In the genomic region with DNA sequence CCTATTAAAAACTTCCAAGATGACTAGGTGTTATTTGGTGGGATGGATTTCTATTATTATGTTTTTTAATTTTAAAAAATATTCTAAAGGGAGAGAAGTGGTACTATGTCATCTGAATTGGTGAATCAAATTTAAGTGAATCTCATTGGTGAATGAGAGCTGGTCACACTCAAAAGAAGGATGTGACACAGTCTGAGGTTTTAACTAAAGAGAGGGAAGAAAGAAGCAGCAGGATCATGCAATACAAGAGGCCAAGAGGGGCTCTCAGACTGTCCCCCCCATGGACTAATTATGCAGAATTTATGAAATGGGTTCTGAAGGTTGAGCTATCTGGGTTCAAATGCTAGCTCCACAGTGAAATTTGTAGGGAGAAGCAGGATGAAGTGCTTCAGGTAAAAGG, we compare ENCODE assay signal across 15 cellular contexts. TPM values are rescaled to one million over a fixed set of nuclear protein-coding genes. Genes with fewer than 3 reads are reported as not detected.
A peak's percentile ranks its signal among the peaks of the same experiment; 100 is the strongest.
DNase-seq lines count a peak whose midpoint lies in the region; ATAC-seq and FAIRE-seq lines count a peak whose summit lies in the region.
"Had no signal": no experiment of that assay in that cellular context is flagged by ENCODE, and none has a peak within 500 bp of the region (broad histone marks: within the 10 kb centered on the region; RNA-seq: fewer than 3 reads in every experiment).

No MANE protein-coding gene starts in this region.

- H3K27ac ChIP-seq in Karpas-422 (ENCODE audit: low read length) (peak overlapping the region; percentile 97), duodenal mucosa (ENCODE audit: low read depth, low read length) (peak overlapping the region; percentile 23)
- H3K27ac ChIP-seq: brain microvascular endothelial cell had no signal

- H3K9me3 ChIP-seq in Karpas-422 (ENCODE audit: low read length) (no peaks in the 10 kb centered on the region), duodenal mucosa (ENCODE audit: control insufficient read depth in 1 of 2, low read length in 2 of 2) (no peaks in the 10 kb centered on the region)

- no peak overlapping the region for H3K4me3 Mint-ChIP-seq in stimulated activated effector memory CD8-positive, alpha-beta T cell treated with anti-CD3 and anti-CD28 coated beads, Interleukin-12 subunit alpha, Interleukin-12 subunit beta, amount 100 ng/mL, for 72 hours
- H3K4me3 Mint-ChIP-seq: activated CD4-positive, alpha-beta T cell treated with anti-CD3 and anti-CD28 coated beads, Interleukin-2, amount 10 ng/mL, durations not matched to agents 7 days and 5 days had no signal

- H4K20me1 ChIP-seq in Karpas-422 (ENCODE audit: insufficient read depth, low read depth, low read length), result no peaks in the 10 kb centered on the region

- peak; percentile 21 for ATAC-seq in GM21447 (IDR thresholded peaks at IDR 0.05; ENCODE audit: unreplicated experiment)
- peak; percentile 31 for ATAC-seq in stimulated activated effector memory CD8-positive, alpha-beta T cell treated with anti-CD3 and anti-CD28 coated beads, Interleukin-12 subunit alpha, Interleukin-12 subunit beta, amount 100 ng/mL, for 72 hours
- no peak for ATAC-seq in GM21390 (IDR thresholded peaks at IDR 0.05; ENCODE audit: unreplicated experiment)
- ATAC-seq: activated naive CD4-positive, alpha-beta T cell treated with anti-CD3 and anti-CD28 coated beads, Interleukin-2, amount 50 U/mL, for 72 hours had no signal

- H3K4me2 ChIP-seq in Karpas-422 (ENCODE audit: low read depth, low read length, poor library complexity, severe bottlenecking), result peak overlapping the region; percentile 88
- H3K4me2 ChIP-seq: hepatocyte had no signal

- H3K27ac Mint-ChIP-seq in stimulated activated effector memory CD8-positive, alpha-beta T cell treated with anti-CD3 and anti-CD28 coated beads, Interleukin-12 subunit alpha, Interleukin-12 subunit beta, amount 100 ng/mL, for 72 hours, result no peak overlapping the region
- H3K27ac Mint-ChIP-seq: activated CD4-positive, alpha-beta T cell treated with anti-CD3 and anti-CD28 coated beads, Interleukin-2, amount 10 ng/mL, durations not matched to agents 7 days and 5 days; activated naive CD4-positive, alpha-beta T cell treated with anti-CD3 and anti-CD28 coated beads, Interleukin-2, amount 50 U/mL, for 72 hours had no signal

- H3K4me3 ChIP-seq in Karpas-422 (ENCODE audit: low read length) (peak overlapping the region; percentile 46), duodenal mucosa (ENCODE audit: low read depth in 1 of 2, low read length in 2 of 2) (no peak overlapping the region)
- H3K4me3 ChIP-seq: hepatocyte had no signal

- H3K9ac ChIP-seq in Karpas-422 (ENCODE audit: low read length) (peak overlapping the region; percentile 61), duodenal mucosa (ENCODE audit: low read depth in 1 of 2, low read length in 2 of 2) (no peak overlapping the region)

- DNase-seq in Karpas-422, result peak; percentile 67
- no peak for DNase-seq in stimulated activated effector memory CD8-positive, alpha-beta T cell treated with anti-CD3 and anti-CD28 coated beads, Interleukin-12 subunit alpha, Interleukin-12 subunit beta, amount 100 ng/mL, for 72 hours (ENCODE audit: low spot score in 2 of 2)
- no peak for DNase-seq in globus pallidus (ENCODE audit: low spot score)
- DNase-seq in urothelium cell line (ENCODE audit: low spot score), result no peak
- DNase-seq in NCI-H524 (lab: John Stamatoyannopoulos, UW), result no peak
- DNase-seq: activated CD4-positive, alpha-beta T cell treated with anti-CD3 and anti-CD28 coated beads, Interleukin-2, amount 10 ng/mL, durations not matched to agents 7 days and 5 days; brain microvascular endothelial cell; NCI-H1105; NK-92 treated with Interleukin-12 subunit alpha and Interleukin-12 subunit beta, amount 100 ng/mL, for 24 hours; T-helper 9 cell had no signal

- peaks cover 6% of the 10 kb centered on the region for H3K9me3 Mint-ChIP-seq in stimulated activated effector memory CD8-positive, alpha-beta T cell treated with anti-CD3 and anti-CD28 coated beads, Interleukin-12 subunit alpha, Interleukin-12 subunit beta, amount 100 ng/mL, for 72 hours
- H3K9me3 Mint-ChIP-seq: activated CD4-positive, alpha-beta T cell treated with anti-CD3 and anti-CD28 coated beads, Interleukin-2, amount 10 ng/mL, durations not matched to agents 7 days and 5 days had no signal

- H3K9me2 ChIP-seq in Karpas-422 (replicated peaks; ENCODE audit: insufficient read depth, low read length), result no peaks in the 10 kb centered on the region

- H3K79me2 ChIP-seq in Karpas-422 (ENCODE audit: low read length), result peaks cover 75% of the 10 kb centered on the region

- H3K4me1 Mint-ChIP-seq in stimulated activated effector memory CD8-positive, alpha-beta T cell treated with anti-CD3 and anti-CD28 coated beads, Interleukin-12 subunit alpha, Interleukin-12 subunit beta, amount 100 ng/mL, for 72 hours, result peaks cover 4% of the 10 kb centered on the region

- H3K36me3 ChIP-seq in Karpas-422 (ENCODE audit: insufficient read depth, low read length), result peaks cover 8% of the 10 kb centered on the region; the same call in 1 of the 2 replicates
- peaks cover 0 to 6% of the 10 kb centered on the region in 2 donors for H3K36me3 ChIP-seq in duodenal mucosa (ENCODE audit: control insufficient read depth in 1 of 2, insufficient read depth in 2 of 2, low read length in 2 of 2)
- H3K36me3 ChIP-seq: brain microvascular endothelial cell had no signal

- peaks cover 59% of the 10 kb centered on the region for H3K4me1 ChIP-seq in Karpas-422 (ENCODE audit: low read length)
- H3K4me1 ChIP-seq in duodenal mucosa (ENCODE audit: control insufficient read depth in 1 of 2, insufficient read depth in 2 of 2, low read length in 2 of 2), result peaks cover 15 to 32% of the 10 kb centered on the region in 2 donors

- H3K27me3 ChIP-seq in Karpas-422 (ENCODE audit: low read length) (no peaks in the 10 kb centered on the region), duodenal mucosa (ENCODE audit: control insufficient read depth in 1 of 2, insufficient read depth in 2 of 2, low read length in 2 of 2) (no peaks in the 10 kb centered on the region)
- H3K27me3 ChIP-seq: brain microvascular endothelial cell, hepatocyte had no signal

- H3K36me3 Mint-ChIP-seq in stimulated activated effector memory CD8-positive, alpha-beta T cell treated with anti-CD3 and anti-CD28 coated beads, Interleukin-12 subunit alpha, Interleukin-12 subunit beta, amount 100 ng/mL, for 72 hours, result no peaks in the 10 kb centered on the region
- H3K36me3 Mint-ChIP-seq: activated naive CD4-positive, alpha-beta T cell treated with anti-CD3 and anti-CD28 coated beads, Interleukin-2, amount 50 U/mL, for 72 hours had no signal

- no peak overlapping the region for H2AFZ ChIP-seq in Karpas-422 (ENCODE audit: low read length)
- H2AFZ ChIP-seq: hepatocyte had no signal

- no peak for FAIRE-seq in urothelium cell line (lab: Jason Lieb, UNC)

RNA-seq across cellular contexts. Expression of a gene that starts 16.2 kb away (rescaled TPM):
- total RNA-seq in Karpas-422 (2014; rRNA removed; shearing (Covaris generic); ENCODE audit: low replicate concordance), result 30.4 and 49.9 TPM in 2 replicates
- total RNA-seq: activated naive CD4-positive, alpha-beta T cell treated with anti-CD3 and anti-CD28 coated beads, Interleukin-2, amount 50 U/mL, for 72 hours had no signal
